ENCODE assay signal across 38 cellular contexts in genomic region chr2:90079374-90079773, GRCh38.
"Had no signal": no experiment of that assay in that cellular context is flagged by ENCODE, and none has a peak within 500 bp of the region (broad histone marks: within the 10 kb centered on the region; RNA-seq: fewer than 3 reads in every experiment).

No MANE protein-coding gene starts in this region.

- H3K9me3 Mint-ChIP-seq: activated naive CD4-positive, alpha-beta T cell treated with anti-CD3 and anti-CD28 coated beads for 36 hours; activated naive CD4-positive, alpha-beta T cell treated with anti-CD3 and anti-CD28 coated beads, Interleukin-2, amount 10 ng/mL, durations not matched to agents 7 days and 5 days; activated naive CD4-positive, alpha-beta T cell treated with anti-CD3 and anti-CD28 coated beads, Interleukin-2, amount 50 U/mL, for 24 hours; activated naive CD8-positive, alpha-beta T cell treated with anti-CD3 and anti-CD28 coated beads for 36 hours; activated naive CD8-positive, alpha-beta T cell treated with anti-CD3 and anti-CD28 coated beads, Interleukin-2, amount 10 ng/mL, durations not matched to agents 7 days and 5 days; activated naive CD8-positive, alpha-beta T cell treated with anti-CD3 and anti-CD28 coated beads, Interleukin-2, amount 50 U/mL, for 24 hours; activated T-helper 1 cell treated with anti-CD3 and anti-CD28 coated beads, Interleukin-12 subunit alpha, Interleukin-12 subunit beta, Interleukin-2, Interleukin-4 antibody, amounts not matched to agents 30 ng/mL and 10 ng/mL and 1 ng/mL, durations not matched to agents 14 hours and 24 hours and 36 hours; activated T-helper 2 cell treated with anti-CD3 and anti-CD28 coated beads, Interferon-gamma antibody, Interleukin-2, Interleukin-4, amounts not matched to agents 10 μg/mL and 5 μg/mL and 100 μg/mL, durations not matched to agents 14 hours and 24 hours and 36 hours had no signal

- H3K27me3 ChIP-seq: ascending aorta, body of pancreas, brain microvascular endothelial cell, cardiac muscle cell had no signal

- H3K4me1 Mint-ChIP-seq: activated naive CD4-positive, alpha-beta T cell treated with anti-CD3 and anti-CD28 coated beads, Interleukin-2, amount 10 ng/mL, durations not matched to agents 7 days and 5 days; activated naive CD4-positive, alpha-beta T cell treated with anti-CD3 and anti-CD28 coated beads, Interleukin-2, amount 50 U/mL, for 24 hours; activated naive CD8-positive, alpha-beta T cell treated with anti-CD3 and anti-CD28 coated beads for 36 hours; activated naive CD8-positive, alpha-beta T cell treated with anti-CD3 and anti-CD28 coated beads, Interleukin-2, amount 10 ng/mL, durations not matched to agents 7 days and 5 days; activated naive CD8-positive, alpha-beta T cell treated with anti-CD3 and anti-CD28 coated beads, Interleukin-2, amount 50 U/mL, for 24 hours; activated T-helper 17 cell treated with anti-CD3 and anti-CD28 coated beads, Interleukin-2, amount 50 U/mL, for 72 hours; brain; central memory CD8-positive, alpha-beta T cell had no signal

- H3K36me3 Mint-ChIP-seq: activated naive CD4-positive, alpha-beta T cell treated with anti-CD3 and anti-CD28 coated beads, Interleukin-2, amount 10 ng/mL, durations not matched to agents 7 days and 5 days; activated naive CD4-positive, alpha-beta T cell treated with anti-CD3 and anti-CD28 coated beads, Interleukin-2, amount 50 U/mL, for 24 hours; activated naive CD8-positive, alpha-beta T cell; activated naive CD8-positive, alpha-beta T cell treated with anti-CD3 and anti-CD28 coated beads for 36 hours; activated naive CD8-positive, alpha-beta T cell treated with anti-CD3 and anti-CD28 coated beads, Interleukin-2, amount 10 ng/mL, durations not matched to agents 7 days and 5 days; brain had no signal

- H3K36me3 ChIP-seq: adrenal gland, ascending aorta, brain microvascular endothelial cell, breast epithelium, cardiac muscle cell had no signal

- H3K4me1 ChIP-seq: adrenal gland, ascending aorta, body of pancreas, breast epithelium had no signal

- H3K27ac ChIP-seq: adrenal gland, ascending aorta, body of pancreas, brain microvascular endothelial cell, breast epithelium, cardiac muscle cell had no signal

- H3K4me3 ChIP-seq: adrenal gland, ascending aorta, body of pancreas, breast epithelium, cardiac muscle cell had no signal

- ATAC-seq: activated naive CD4-positive, alpha-beta T cell treated with anti-CD3 and anti-CD28 coated beads, Interleukin-2, amount 50 U/mL, for 72 hours; activated naive CD8-positive, alpha-beta T cell treated with anti-CD3 and anti-CD28 coated beads, Interleukin-2, amount 50 U/mL, for 24 hours; activated T-cell treated with anti-CD3 and anti-CD28 coated beads, Interleukin-2, amount 50 U/mL, for 4 hours; activated T-cell treated with anti-CD3 and anti-CD28 coated beads, Interleukin-2, amount 50 U/mL, for 72 hours; activated T-helper 17 cell treated with anti-CD3 and anti-CD28 coated beads, Interleukin-2, amount 50 U/mL, for 72 hours; body of pancreas had no signal

- H3K27me3 Mint-ChIP-seq: activated naive CD4-positive, alpha-beta T cell treated with anti-CD3 and anti-CD28 coated beads, Interleukin-2, amount 10 ng/mL, durations not matched to agents 7 days and 5 days; activated naive CD8-positive, alpha-beta T cell treated with anti-CD3 and anti-CD28 coated beads, Interleukin-2, amount 10 ng/mL, durations not matched to agents 7 days and 5 days; activated naive CD8-positive, alpha-beta T cell treated with anti-CD3 and anti-CD28 coated beads, Interleukin-2, amount 50 U/mL, for 24 hours; activated T-cell treated with anti-CD3 and anti-CD28 coated beads, Interleukin-2, amount 50 U/mL, for 24 hours; activated T-helper 17 cell treated with anti-CD3 and anti-CD28 coated beads, Interleukin-2, amount 50 U/mL, for 72 hours; brain; central memory CD8-positive, alpha-beta T cell had no signal

- DNase-seq: activated effector memory CD4-positive, alpha-beta T cell treated with anti-CD3 and anti-CD28 coated beads, Interleukin-2, amount 50 U/mL, for 16 hours; activated effector memory CD4-positive, alpha-beta T cell treated with Interleukin-2 at 50 U/mL for 16 hours; activated gamma-delta T cell; activated gamma-delta T cell treated with Interleukin-2 at 50 U/mL for 16 hours; activated naive CD4-positive, alpha-beta T cell; activated naive CD4-positive, alpha-beta T cell treated with anti-CD3 and anti-CD28 coated beads for 36 hours; activated naive CD4-positive, alpha-beta T cell treated with anti-CD3 and anti-CD28 coated beads, Interleukin-2, amount 10 ng/mL, durations not matched to agents 7 days and 5 days; activated naive CD4-positive, alpha-beta T cell treated with anti-CD3 and anti-CD28 coated beads, Interleukin-2, amount 50 U/mL, for 16 hours; activated naive CD4-positive, alpha-beta T cell treated with Interleukin-2 at 50 U/mL for 16 hours; activated naive CD8-positive, alpha-beta T cell treated with anti-CD3 and anti-CD28 coated beads for 36 hours; activated naive CD8-positive, alpha-beta T cell treated with anti-CD3 and anti-CD28 coated beads, Interleukin-2, amount 10 ng/mL, durations not matched to agents 7 days and 5 days; activated naive CD8-positive, alpha-beta T cell treated with anti-CD3 and anti-CD28 coated beads, Interleukin-2, amount 50 U/mL, for 24 hours; activated T-cell treated with anti-CD3 and anti-CD28 coated beads, Interleukin-2, amount 50 U/mL, for 1 hour; activated T-cell treated with anti-CD3 and anti-CD28 coated beads, Interleukin-2, amount 50 U/mL, for 24 hours; activated T-cell treated with anti-CD3 and anti-CD28 coated beads, Interleukin-2, amount 50 U/mL, for 4 hours; activated T-cell treated with anti-CD3 and anti-CD28 coated beads, Interleukin-2, amount 50 U/mL, for 48 hours; activated T-cell treated with anti-CD3 and anti-CD28 coated beads, Interleukin-2, amount 50 U/mL, for 72 hours; adrenal gland; amniotic stem cell; amygdala; anterior cingulate cortex; aorta; body of pancreas; brain microvascular endothelial cell; caudate nucleus; central memory CD4-positive, alpha-beta T cell; cerebellar nuclear complex had no signal

- H3K4me3 Mint-ChIP-seq: activated naive CD4-positive, alpha-beta T cell treated with anti-CD3 and anti-CD28 coated beads for 36 hours; activated naive CD4-positive, alpha-beta T cell treated with anti-CD3 and anti-CD28 coated beads, Interleukin-2, amount 10 ng/mL, durations not matched to agents 7 days and 5 days; activated naive CD4-positive, alpha-beta T cell treated with anti-CD3 and anti-CD28 coated beads, Interleukin-2, amount 50 U/mL, for 24 hours; activated naive CD8-positive, alpha-beta T cell; activated naive CD8-positive, alpha-beta T cell treated with anti-CD3 and anti-CD28 coated beads for 36 hours; activated naive CD8-positive, alpha-beta T cell treated with anti-CD3 and anti-CD28 coated beads, Interleukin-2, amount 10 ng/mL, durations not matched to agents 7 days and 5 days; activated naive CD8-positive, alpha-beta T cell treated with anti-CD3 and anti-CD28 coated beads, Interleukin-2, amount 50 U/mL, for 24 hours; activated T-cell treated with anti-CD3 and anti-CD28 coated beads, Interleukin-2, amount 50 U/mL, for 24 hours; activated T-cell treated with anti-CD3 and anti-CD28 coated beads, Interleukin-2, amount 50 U/mL, for 4 hours; activated T-cell treated with anti-CD3 and anti-CD28 coated beads, Interleukin-2, amount 50 U/mL, for 72 hours; activated T-helper 1 cell treated with anti-CD3 and anti-CD28 coated beads, Interleukin-12 subunit alpha, Interleukin-12 subunit beta, Interleukin-2, Interleukin-4 antibody, amounts not matched to agents 30 ng/mL and 10 ng/mL and 1 ng/mL, durations not matched to agents 14 hours and 24 hours and 36 hours; activated T-helper 17 cell treated with anti-CD3 and anti-CD28 coated beads, Interleukin-2, amount 50 U/mL, for 72 hours; brain; central memory CD8-positive, alpha-beta T cell had no signal

- H3K9me3 ChIP-seq: adrenal gland, ascending aorta, body of pancreas, breast epithelium had no signal

- H3K27ac Mint-ChIP-seq: activated naive CD4-positive, alpha-beta T cell treated with anti-CD3 and anti-CD28 coated beads for 36 hours; activated naive CD4-positive, alpha-beta T cell treated with anti-CD3 and anti-CD28 coated beads, Interleukin-2, amount 10 ng/mL, durations not matched to agents 7 days and 5 days; activated naive CD4-positive, alpha-beta T cell treated with anti-CD3 and anti-CD28 coated beads, Interleukin-2, amount 50 U/mL, for 24 hours; activated naive CD4-positive, alpha-beta T cell treated with anti-CD3 and anti-CD28 coated beads, Interleukin-2, amount 50 U/mL, for 72 hours; activated naive CD8-positive, alpha-beta T cell; activated naive CD8-positive, alpha-beta T cell treated with anti-CD3 and anti-CD28 coated beads for 36 hours; activated naive CD8-positive, alpha-beta T cell treated with anti-CD3 and anti-CD28 coated beads, Interleukin-2, amount 10 ng/mL, durations not matched to agents 7 days and 5 days; activated naive CD8-positive, alpha-beta T cell treated with anti-CD3 and anti-CD28 coated beads, Interleukin-2, amount 50 U/mL, for 24 hours; activated T-cell treated with anti-CD3 and anti-CD28 coated beads, Interleukin-2, amount 50 U/mL, for 24 hours; activated T-cell treated with anti-CD3 and anti-CD28 coated beads, Interleukin-2, amount 50 U/mL, for 72 hours; activated T-helper 1 cell treated with anti-CD3 and anti-CD28 coated beads, Interleukin-12 subunit alpha, Interleukin-12 subunit beta, Interleukin-2, Interleukin-4 antibody, amounts not matched to agents 30 ng/mL and 10 ng/mL and 1 ng/mL, durations not matched to agents 14 hours and 24 hours and 36 hours; activated T-helper 17 cell treated with anti-CD3 and anti-CD28 coated beads, Interleukin-2, amount 50 U/mL, for 72 hours; activated T-helper 2 cell treated with anti-CD3 and anti-CD28 coated beads, Interferon-gamma antibody, Interleukin-2, Interleukin-4, amounts not matched to agents 10 μg/mL and 5 μg/mL and 100 μg/mL, durations not matched to agents 14 hours and 24 hours and 36 hours; brain had no signal
